ENCODE assay signal across 28 cellular contexts in genomic region chr4:1283711-1284110, GRCh38.
"Had no signal": no experiment of that assay in that cellular context is flagged by ENCODE, and none has a peak within 500 bp of the region (broad histone marks: within the 10 kb centered on the region; RNA-seq: fewer than 3 reads in every experiment).

No MANE protein-coding gene starts in this region.

- H3K36me3 Mint-ChIP-seq: activated CD4-positive, alpha-beta memory T cell treated with anti-CD3 and anti-CD28 coated beads for 36 hours had no signal

- H3K9me3 Mint-ChIP-seq: activated T-cell treated with anti-CD3 and anti-CD28 coated beads, Interleukin-2, amount 50 U/mL, for 4 hours; activated T-helper 17 cell treated with anti-CD3 and anti-CD28 coated beads, Interleukin-2, amount 50 U/mL, for 72 hours; effector memory CD8-positive, alpha-beta T cell had no signal

- H3K36me3 ChIP-seq: brain microvascular endothelial cell, esophagus muscularis mucosa, gastroesophageal sphincter, heart right ventricle had no signal

- H3K27ac Mint-ChIP-seq: activated CD4-positive, alpha-beta memory T cell treated with anti-CD3 and anti-CD28 coated beads for 36 hours; activated CD8-positive, alpha-beta memory T cell treated with anti-CD3 and anti-CD28 coated beads, Interleukin-2, amount 10 ng/mL, durations not matched to agents 7 days and 5 days; activated CD8-positive, alpha-beta T cell treated with anti-CD3 and anti-CD28 coated beads, Interleukin-2, amount 10 ng/mL, durations not matched to agents 7 days and 5 days; activated naive CD4-positive, alpha-beta T cell treated with anti-CD3 and anti-CD28 coated beads, Interleukin-2, amount 10 ng/mL, durations not matched to agents 7 days and 5 days; activated naive CD4-positive, alpha-beta T cell treated with anti-CD3 and anti-CD28 coated beads, Interleukin-2, amount 50 U/mL, for 72 hours; activated naive CD8-positive, alpha-beta T cell treated with anti-CD3 and anti-CD28 coated beads, Interleukin-2, amount 10 ng/mL, durations not matched to agents 7 days and 5 days; activated T-helper 17 cell treated with anti-CD3 and anti-CD28 coated beads, Interleukin-2, amount 50 U/mL, for 72 hours; effector memory CD8-positive, alpha-beta T cell; WTC11 had no signal

- H3K4me1 Mint-ChIP-seq: activated T-helper 17 cell treated with anti-CD3 and anti-CD28 coated beads, Interleukin-2, amount 50 U/mL, for 72 hours; central memory CD8-positive, alpha-beta T cell had no signal

- H3K4me3 Mint-ChIP-seq: activated CD4-positive, alpha-beta memory T cell treated with anti-CD3 and anti-CD28 coated beads for 36 hours; activated CD8-positive, alpha-beta memory T cell treated with anti-CD3 and anti-CD28 coated beads, Interleukin-2, amount 10 ng/mL, durations not matched to agents 7 days and 5 days; activated CD8-positive, alpha-beta T cell treated with anti-CD3 and anti-CD28 coated beads, Interleukin-2, amount 10 ng/mL, durations not matched to agents 7 days and 5 days; activated naive CD4-positive, alpha-beta T cell treated with anti-CD3 and anti-CD28 coated beads, Interleukin-2, amount 10 ng/mL, durations not matched to agents 7 days and 5 days; activated naive CD8-positive, alpha-beta T cell treated with anti-CD3 and anti-CD28 coated beads, Interleukin-2, amount 10 ng/mL, durations not matched to agents 7 days and 5 days; activated T-cell treated with anti-CD3 and anti-CD28 coated beads, Interleukin-2, amount 50 U/mL, for 4 hours; activated T-helper 17 cell treated with anti-CD3 and anti-CD28 coated beads, Interleukin-2, amount 50 U/mL, for 72 hours; central memory CD8-positive, alpha-beta T cell; effector memory CD8-positive, alpha-beta T cell; WTC11 had no signal

- DNase-seq: activated CD4-positive, alpha-beta memory T cell treated with anti-CD3 and anti-CD28 coated beads for 36 hours; activated CD4-positive, alpha-beta T cell treated with anti-CD3 and anti-CD28 coated beads for 1 hour; activated CD4-positive, alpha-beta T cell treated with anti-CD3 and anti-CD28 coated beads for 48 hours; activated CD8-positive, alpha-beta memory T cell treated with anti-CD3 and anti-CD28 coated beads, Interleukin-2, amount 10 ng/mL, durations not matched to agents 7 days and 5 days; activated CD8-positive, alpha-beta memory T cell treated with anti-CD3 and anti-CD28 coated beads, Interleukin-2, amount 50 U/mL, for 4 hours; activated CD8-positive, alpha-beta T cell treated with anti-CD3 and anti-CD28 coated beads, Interleukin-2, amount 10 ng/mL, durations not matched to agents 7 days and 5 days; activated gamma-delta T cell; activated naive CD4-positive, alpha-beta T cell; activated naive CD4-positive, alpha-beta T cell treated with anti-CD3 and anti-CD28 coated beads, Interleukin-2, amount 10 ng/mL, durations not matched to agents 7 days and 5 days; activated naive CD8-positive, alpha-beta T cell treated with anti-CD3 and anti-CD28 coated beads, Interleukin-2, amount 10 ng/mL, durations not matched to agents 7 days and 5 days; activated T-cell treated with anti-CD3 and anti-CD28 coated beads, Interleukin-2, amount 50 U/mL, for 4 hours; amniotic stem cell; anterior cingulate cortex; brain microvascular endothelial cell; cortex of kidney; dermis blood vessel endothelial cell; effector CD4-positive, alpha-beta T cell; effector memory CD8-positive, alpha-beta T cell; erythroblast; foreskin keratinocyte; heart right ventricle; T-helper 2 cell had no signal

- ATAC-seq: activated CD8-positive, alpha-beta memory T cell treated with anti-CD3 and anti-CD28 coated beads, Interleukin-2, amount 10 ng/mL, durations not matched to agents 7 days and 5 days; activated CD8-positive, alpha-beta T cell treated with anti-CD3 and anti-CD28 coated beads, Interleukin-2, amount 10 ng/mL, durations not matched to agents 7 days and 5 days; activated naive CD4-positive, alpha-beta T cell treated with anti-CD3 and anti-CD28 coated beads, Interleukin-2, amount 50 U/mL, for 72 hours; activated T-cell treated with anti-CD3 and anti-CD28 coated beads, Interleukin-2, amount 50 U/mL, for 4 hours; activated T-helper 17 cell treated with anti-CD3 and anti-CD28 coated beads, Interleukin-2, amount 50 U/mL, for 72 hours; effector memory CD8-positive, alpha-beta T cell; foreskin keratinocyte; gastroesophageal sphincter; heart right ventricle; WTC11 had no signal

- H3K27me3 ChIP-seq: brain microvascular endothelial cell, esophagus muscularis mucosa, foreskin keratinocyte, gastroesophageal sphincter, heart right ventricle had no signal

- H3K27me3 Mint-ChIP-seq: activated CD4-positive, alpha-beta memory T cell treated with anti-CD3 and anti-CD28 coated beads for 36 hours; activated CD8-positive, alpha-beta memory T cell treated with anti-CD3 and anti-CD28 coated beads, Interleukin-2, amount 10 ng/mL, durations not matched to agents 7 days and 5 days; activated naive CD8-positive, alpha-beta T cell treated with anti-CD3 and anti-CD28 coated beads, Interleukin-2, amount 10 ng/mL, durations not matched to agents 7 days and 5 days had no signal

- H3K27ac ChIP-seq: brain microvascular endothelial cell, esophagus muscularis mucosa, foreskin keratinocyte, gastroesophageal sphincter, heart right ventricle had no signal

- H3K4me3 ChIP-seq: esophagus muscularis mucosa, gastroesophageal sphincter, heart right ventricle had no signal

- H3K9me3 ChIP-seq: esophagus muscularis mucosa, gastroesophageal sphincter had no signal
